Comparison of ENCODE assay signal across 18 cellular contexts in the genomic region with DNA sequence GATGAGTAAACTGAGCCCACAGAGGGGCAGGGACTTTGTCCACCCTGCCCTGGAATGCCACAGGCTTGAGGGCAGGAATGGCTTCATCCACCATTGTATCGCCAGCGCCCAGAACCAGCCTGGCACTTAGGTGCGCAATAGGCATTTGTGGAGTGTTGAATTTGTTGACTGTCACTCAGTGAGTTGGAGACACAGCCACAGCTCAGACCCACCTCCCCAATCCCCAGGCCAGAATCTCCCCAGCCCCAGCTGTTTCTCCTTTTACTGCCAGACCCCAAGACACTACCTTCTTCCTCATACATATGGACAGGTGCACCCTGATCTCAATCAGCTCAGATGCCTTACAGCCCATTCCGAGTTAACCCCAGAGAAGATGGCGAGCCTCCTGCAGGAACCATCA.
"Had no signal": no experiment of that assay in that cellular context is flagged by ENCODE, and none has a peak within 500 bp of the region (broad histone marks: within the 10 kb centered on the region; RNA-seq: fewer than 3 reads in every experiment).

No MANE protein-coding gene starts in this region.

- ATAC-seq: gastrocnemius medialis, heart right ventricle, left cardiac atrium, left ventricle myocardium superior had no signal

- DNase-seq: caudate nucleus; cortex of kidney; effector CD8-positive, alpha-beta T cell; gastrocnemius medialis; heart right ventricle; left cardiac atrium; left ventricle myocardium superior; mesenchymal stem cell; naive B cell; sigmoid colon; stimulated activated CD4-positive, alpha-beta T cell treated with anti-CD3 and anti-CD28 coated beads, Interleukin-12 subunit alpha, Interleukin-12 subunit beta, amount 100 ng/mL, for 4 hours; stimulated activated naive CD4-positive, alpha-beta T cell; thyroid gland had no signal

- H3K27ac ChIP-seq: dorsolateral prefrontal cortex, esophagus muscularis mucosa, gastrocnemius medialis, heart right ventricle, sigmoid colon, skin epidermis, thyroid gland, upper lobe of left lung had no signal

- H3K4me1 ChIP-seq: esophagus muscularis mucosa, gastrocnemius medialis, heart right ventricle, sigmoid colon, thyroid gland, upper lobe of left lung had no signal

- H3K27me3 ChIP-seq: thyroid gland, upper lobe of left lung had no signal

- H3K36me3 ChIP-seq: esophagus muscularis mucosa, gastrocnemius medialis, heart right ventricle, sigmoid colon, thyroid gland, upper lobe of left lung had no signal

- H3K4me3 ChIP-seq: dorsolateral prefrontal cortex, esophagus muscularis mucosa, gastrocnemius medialis, heart right ventricle, lung, sigmoid colon, skin epidermis, thyroid gland, upper lobe of left lung had no signal

- H3K9me3 ChIP-seq: esophagus muscularis mucosa, gastrocnemius medialis, heart right ventricle, sigmoid colon, thyroid gland, upper lobe of left lung had no signal
